In genomic region chr11:115869780-115870431, GRCh38 we compare ENCODE assay signal across 9 cellular contexts.
DNase-seq lines count a peak whose midpoint lies in the region; ATAC-seq, FAIRE-seq and TF ChIP-seq lines count a peak whose summit lies in the region.
"Had no signal": no experiment of that assay in that cellular context is flagged by ENCODE, and none has a peak within 500 bp of the region (broad histone marks: within the 10 kb centered on the region; RNA-seq: fewer than 3 reads in every experiment).

No MANE protein-coding gene starts in this region.

- FAIRE-seq in RCC 7860 (lab: Jason Lieb, UNC), result no peak
- FAIRE-seq: A204.1 had no signal

- H3K9me3 Mint-ChIP-seq in Calu3 (ENCODE audit: low read depth, unreplicated experiment), result peaks cover 2% of the 10 kb centered on the region

- H3K36me3 Mint-ChIP-seq in Calu3 (ENCODE audit: insufficient read depth, unreplicated experiment), result no peaks in the 10 kb centered on the region

- H3K4me3 Mint-ChIP-seq in Calu3 (ENCODE audit: low read depth, unreplicated experiment), result no peak overlapping the region

- no TSS peak for BruUV-seq in Calu3 (replicated peaks; lab: Mats Ljungman, UMichigan)

- CTCF ChIA-PET in Calu3 (lab: Charles Lee), result no interaction called here

- DNase-seq in NCI-H1417 (lab: John Stamatoyannopoulos, UW), result peak in 2 of 3 experiments; percentile 34 to 49
- DNase-seq in NCI-H1417 treated with DMSO at 0.1 percent for 48 hours (lab: John Stamatoyannopoulos, UW), result no peak
- peak; percentile 47 for DNase-seq in RCC 7860 (ENCODE audit: low spot score)
- DNase-seq in iPS-NIHi11 (ENCODE audit: low spot score), result peak; percentile 71
- no peak for DNase-seq in Calu3
- no peak for DNase-seq in globus pallidus (ENCODE audit: low spot score)

- H3K27me3 Mint-ChIP-seq in Calu3 (ENCODE audit: unreplicated experiment), result no peaks in the 10 kb centered on the region

- ATAC-seq in GM21360 (IDR thresholded peaks at IDR 0.05; ENCODE audit: unreplicated experiment) (peak; percentile 79), HG03558 (IDR thresholded peaks at IDR 0.05; ENCODE audit: extremely low read depth, unreplicated experiment) (peak; percentile 57)

- intact Hi-C loops in Calu3 (cut with micrococcal nuclease; ENCODE audit: unreplicated experiment), result no loop called here

- no peaks in the 10 kb centered on the region for H3K4me1 Mint-ChIP-seq in Calu3 (ENCODE audit: low read depth, unreplicated experiment)

- TF ChIP-seq CTCF in Calu3 (IDR thresholded peaks at IDR 0.05; ENCODE audit: unreplicated experiment), result no peak

- H3K27ac Mint-ChIP-seq in Calu3 (ENCODE audit: unreplicated experiment), result no peak overlapping the region

Comparison
In these comparisons a context has a peak if more than half of its experiments do, and no peak if none do; other contexts are left out.
1. DNase-seq: peak in NCI-H1417 (2 of 3), RCC 7860 (single experiment) and iPS-NIHi11 (single experiment); none in NCI-H1417 treated with DMSO at 0.1 percent for 48 hours (single experiment), Calu3 (single experiment) and globus pallidus (single experiment).